ENCODE assay signal across 13 cellular contexts in genomic region chr10:390449-391100, GRCh38.
A peak's percentile ranks its signal among the peaks of the same experiment; 100 is the strongest.
DNase-seq lines count a peak whose midpoint lies in the region; ATAC-seq and TF ChIP-seq lines count a peak whose summit lies in the region.
"Had no signal": no experiment of that assay in that cellular context is flagged by ENCODE, and none has a peak within 500 bp of the region (broad histone marks: within the 10 kb centered on the region; RNA-seq: fewer than 3 reads in every experiment).

No MANE protein-coding gene starts in this region.

- H3K4me1 ChIP-seq in SJCRH30: no peaks in the 10 kb centered on the region
- H3K4me1 ChIP-seq in aorta (ENCODE audit: control insufficient read depth in 1 of 2, insufficient read depth in 2 of 2, low read length in 2 of 2): no peaks in the 10 kb centered on the region
- no peaks in the 10 kb centered on the region for H3K4me1 ChIP-seq in PC-9 (replicated peaks; ENCODE audit: insufficient read depth)
- H3K4me1 ChIP-seq: BE2C had no signal

- H3K9me3 Mint-ChIP-seq in brain (no peaks in the 10 kb centered on the region), type B pancreatic cell (no peaks in the 10 kb centered on the region)
- H3K9me3 Mint-ChIP-seq: CD8-positive, alpha-beta memory T cell had no signal

- CTCF ChIA-PET in PC-9 (lab: Charles Lee): no interaction called here

- H3K9me3 ChIP-seq in SJCRH30 (replicated peaks) (no peaks in the 10 kb centered on the region), aorta (ENCODE audit: control insufficient read depth, low read length) (no peaks in the 10 kb centered on the region), PC-9 (ENCODE audit: insufficient read depth, low read depth) (no peaks in the 10 kb centered on the region)
- H3K9me3 ChIP-seq: BE2C had no signal

- no peaks in the 10 kb centered on the region for H3K9me2 ChIP-seq in PC-9 (ENCODE audit: insufficient read depth)

- ATAC-seq in aorta (ENCODE audit: low FRiP score): no peak

- no peaks in the 10 kb centered on the region for H3K27me3 ChIP-seq in SJCRH30
- no peaks in the 10 kb centered on the region for H3K27me3 ChIP-seq in aorta (ENCODE audit: control insufficient read depth in 1 of 2, insufficient read depth in 2 of 2, low read length in 1 of 2)
- H3K27me3 ChIP-seq in PC-9 (ENCODE audit: insufficient read depth, low read depth): peaks cover 29% of the 10 kb centered on the region; the same call in 1 of the 2 replicates
- H3K27me3 ChIP-seq: BE2C had no signal

- no peak overlapping the region for H3K4me3 Mint-ChIP-seq in brain
- no peak overlapping the region for H3K4me3 Mint-ChIP-seq in type B pancreatic cell
- H3K4me3 Mint-ChIP-seq: CD4-positive, CD25-positive, alpha-beta regulatory T cell; CD8-positive, alpha-beta memory T cell; H9 had no signal

- BruUV-seq in PC-9 (replicated peaks; lab: Mats Ljungman, UMichigan): no TSS peak

- TF ChIP-seq CTCF in brain (conservative IDR thresholded peaks at IDR 0.05) (no peak), type B pancreatic cell (conservative IDR thresholded peaks at IDR 0.05) (no peak), PC-9 (conservative IDR thresholded peaks at IDR 0.05) (no peak)

- H3K27ac ChIP-seq in SJCRH30: no peak overlapping the region
- H3K27ac ChIP-seq in aorta (ENCODE audit: low read depth in 1 of 2, low read length in 2 of 2): no peak overlapping the region
- no peak overlapping the region for H3K27ac ChIP-seq in PC-9

- H2AFZ ChIP-seq in PC-9: no peak overlapping the region

- H4K20me1 ChIP-seq in PC-9 (ENCODE audit: insufficient read depth): no peaks in the 10 kb centered on the region

- H3K4me3 ChIP-seq in SJCRH30: no peak overlapping the region
- no peak overlapping the region for H3K4me3 ChIP-seq in aorta (ENCODE audit: low read length in 2 of 2)
- no peak overlapping the region for H3K4me3 ChIP-seq in PC-9

- H3K27me3 Mint-ChIP-seq in brain (peaks cover 2% of the 10 kb centered on the region), type B pancreatic cell (no peaks in the 10 kb centered on the region)
- H3K27me3 Mint-ChIP-seq: CD4-positive, CD25-positive, alpha-beta regulatory T cell had no signal

- peaks cover 47% of the 10 kb centered on the region for H3K36me3 Mint-ChIP-seq in brain
- peaks cover 9% of the 10 kb centered on the region for H3K36me3 Mint-ChIP-seq in type B pancreatic cell

- H3K36me3 ChIP-seq in SJCRH30 (no peaks in the 10 kb centered on the region), aorta (ENCODE audit: control insufficient read depth in 1 of 2, insufficient read depth in 2 of 2, low read length in 1 of 2) (no peaks in the 10 kb centered on the region), PC-9 (ENCODE audit: low read depth) (no peaks in the 10 kb centered on the region)
- H3K36me3 ChIP-seq: BE2C had no signal

- peak overlapping the region in 3 of 5 experiments; percentile 44 to 99 (median 90) for H3K27ac Mint-ChIP-seq in brain
- no peak overlapping the region for H3K27ac Mint-ChIP-seq in type B pancreatic cell
- H3K27ac Mint-ChIP-seq: CD8-positive, alpha-beta memory T cell had no signal

- no peaks in the 10 kb centered on the region for H3K79me2 ChIP-seq in PC-9 (ENCODE audit: low read depth)

- POLR2A ChIA-PET in PC-9 (lab: Charles Lee; ENCODE audit: unreplicated experiment): no interaction called here

- H3F3A ChIP-seq in PC-9 (ENCODE audit: insufficient read depth, low read depth): no peaks in the 10 kb centered on the region

- H3K4me1 Mint-ChIP-seq in brain (peaks cover 35% of the 10 kb centered on the region), type B pancreatic cell (ENCODE audit: unreplicated experiment) (peaks cover 4% of the 10 kb centered on the region)
- H3K4me1 Mint-ChIP-seq: CD4-positive, CD25-positive, alpha-beta regulatory T cell had no signal

- H3K4me2 ChIP-seq in PC-9: no peak overlapping the region

- intact Hi-C loops in head of caudate nucleus (cut with DNase I) (no loop called here), aorta (cut with DNase I) (no loop called here), PC-9 (cut with micrococcal nuclease; ENCODE audit: unreplicated experiment) (no loop called here)

- 74 to 78% methylated on average over 32 of the region's 32 CpGs for WGBS in aorta, 2 donors

- DNase-seq in head of caudate nucleus (peak; percentile 42 to 93 (median 78)), putamen (ENCODE audit: low spot score) (peak; percentile 82), type B pancreatic cell (ENCODE audit: extremely low spot score, unreplicated experiment) (peak; percentile 48), SJCRH30 (no peak), aorta (no peak), PC-9 (no peak)
- DNase-seq: BE2C; C1 segment of cervical spinal cord; CD4-positive, CD25-positive, alpha-beta regulatory T cell; CD8-positive, alpha-beta memory T cell; GOT3; H9 had no signal

Comparison
In these comparisons a context has a peak if more than half of its experiments do, and no peak if none do; other contexts are left out.
1. DNase-seq: peak in head of caudate nucleus (42 of 42), putamen (single experiment) and type B pancreatic cell (single experiment); none in SJCRH30 (0 of 2), aorta (0 of 2) and PC-9 (0 of 2).